Comparison of ENCODE assay signal across 8 cellular contexts in the genomic region with DNA sequence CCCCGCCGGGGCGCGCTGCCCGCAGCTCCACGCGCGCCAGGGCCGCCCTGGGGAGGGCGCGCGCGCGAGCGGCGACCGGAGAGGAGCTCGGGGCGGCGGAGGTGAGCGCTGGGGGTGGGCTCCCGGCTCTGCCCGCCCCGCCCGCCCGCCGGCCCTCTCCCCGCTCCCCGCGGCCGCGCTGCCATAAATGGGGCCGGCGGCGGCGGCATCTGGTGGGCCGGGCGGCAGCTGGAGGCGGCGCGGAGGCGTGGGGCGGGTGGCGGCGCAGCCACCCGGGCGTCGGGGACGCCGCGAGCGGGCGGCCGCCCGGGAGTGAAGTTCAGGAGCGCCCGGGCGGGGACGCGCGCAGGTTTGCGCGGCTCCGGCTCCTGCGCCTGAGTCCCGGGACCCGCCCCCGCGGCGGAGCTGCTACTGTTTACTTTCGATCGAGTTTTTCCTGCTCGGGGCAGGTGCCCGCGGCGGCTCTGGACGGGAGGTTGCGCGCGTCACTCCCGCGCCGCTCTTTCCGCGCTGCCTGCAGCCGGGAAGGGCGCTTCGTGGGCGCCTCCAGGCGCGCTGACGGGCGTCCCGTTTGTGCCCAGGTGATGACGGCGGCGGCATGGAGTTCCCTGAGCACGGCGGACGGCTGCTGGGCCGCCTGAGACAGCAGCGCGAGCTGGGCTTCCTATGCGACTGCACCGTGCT. TPM values are rescaled to one million over a fixed set of nuclear protein-coding genes. Genes with fewer than 3 reads are reported as not detected.
A peak's percentile ranks its signal among the peaks of the same experiment; 100 is the strongest.
DNase-seq lines count a peak whose midpoint lies in the region; ATAC-seq and TF ChIP-seq lines count a peak whose summit lies in the region.

TSS of gene ZBTB42 (plus strand) at position 502 of the 684 bp plus-strand sequence. CDS start at position 599, 97 bp downstream.

- peaks cover 17% of the 10 kb centered on the region for H3K27me3 ChIP-seq in thymus (ENCODE audit: control insufficient read depth, insufficient read depth)

- no peaks in the 10 kb centered on the region for H3K27me3 Mint-ChIP-seq in natural killer cell treated with Interleukin-12 subunit alpha and Interleukin-12 subunit beta and Interleukin-15 and Interleukin-18, amount 100 ng/mL, for 72 hours

- no peaks in the 10 kb centered on the region for H3K36me3 Mint-ChIP-seq in natural killer cell treated with Interleukin-12 subunit alpha and Interleukin-12 subunit beta and Interleukin-15 and Interleukin-18, amount 100 ng/mL, for 72 hours

- CTCF ChIA-PET in GM10248 (lab: Yijun Ruan, JAX) (interaction anchor here (1.6 to 1.9 kb wide), 2 partner anchors 26 to 32 kb away, joined by 6 to 7 read pairs; no protein-coding TSS in a partner anchor), HEK293 (lab: Yijun Ruan, JAX) (no interaction called here)

- H3K4me3 ChIP-seq in HEK293 (ENCODE audit: low read depth, low read length) (peak within 1 kb of the TSS; percentile 43), thymus (ENCODE audit: low read length) (peak within 1 kb of the TSS; percentile 78)

- ATAC-seq in natural killer cell treated with Interleukin-12 subunit alpha and Interleukin-12 subunit beta and Interleukin-15 and Interleukin-18, amount 100 ng/mL, for 72 hours, result peak in 1 of 2 donors; percentile 2

- H3K9me3 ChIP-seq in HEK293 (ENCODE audit: control insufficient read depth, insufficient read depth, low read depth, low read length), result no peaks in the 10 kb centered on the region
- H3K9me3 ChIP-seq in thymus (ENCODE audit: control insufficient read depth), result no peaks in the 10 kb centered on the region

- H3K4me1 Mint-ChIP-seq in natural killer cell treated with Interleukin-12 subunit alpha and Interleukin-12 subunit beta and Interleukin-15 and Interleukin-18, amount 100 ng/mL, for 72 hours (ENCODE audit: low read depth in 2 of 2), result peaks cover 0 to 3% of the 10 kb centered on the region in 2 donors

- DNase-seq in GM10248 (ENCODE audit: extremely low spot score), result peak; percentile 72
- peak; percentile 34 for DNase-seq in NCI-H460 (ENCODE audit: extremely low read depth, low read depth)
- DNase-seq in activated T-cell treated with anti-CD3 and anti-CD28 coated beads for 1 hour (ENCODE audit: low read depth), result peak; percentile 59
- DNase-seq in erythroblast (lab: John Stamatoyannopoulos, UW), result peak; percentile 78 to 83
- peak; percentile 80 for DNase-seq in natural killer cell treated with Interleukin-12 subunit alpha and Interleukin-12 subunit beta and Interleukin-15 and Interleukin-18, amount 100 ng/mL, for 72 hours (ENCODE audit: low spot score)
- no peak for DNase-seq in NCI-H524 treated with DMSO at 0.1 percent for 48 hours (lab: John Stamatoyannopoulos, UW)

- H3K36me3 ChIP-seq in HEK293 (ENCODE audit: control insufficient read depth in 2 of 2, insufficient read depth in 1 of 2, low read length in 2 of 2), result no peaks in the 10 kb centered on the region
- H3K36me3 ChIP-seq in thymus (ENCODE audit: control insufficient read depth, insufficient read depth), result no peaks in the 10 kb centered on the region

- H3K9me3 Mint-ChIP-seq in natural killer cell treated with Interleukin-12 subunit alpha and Interleukin-12 subunit beta and Interleukin-15 and Interleukin-18, amount 100 ng/mL, for 72 hours, result no peaks in the 10 kb centered on the region

- no peak for TF ChIP-seq POLR2A in erythroblast (IDR thresholded peaks at IDR 0.05; ENCODE audit: low read length)

- POLR2A ChIA-PET in GM10248 (lab: Yijun Ruan, JAX) (no interaction called here), HEK293 (lab: Yijun Ruan, JAX) (interaction anchor here (1.1 to 1.6 kb wide), 2 partner anchors 9 to 26 kb away, joined by 4 to 7 read pairs; no protein-coding TSS in a partner anchor)

- TF ChIP-seq CTCF in GM10248 (IDR thresholded peaks at IDR 0.05; ENCODE audit: control extremely low read depth, extremely low read depth, low read depth, missing control alignments) (no peak), HEK293 (tag by site-specific recombination; IDR thresholded peaks at IDR 0.05) (0 out of 2 replicates have a peak, but pooled peaks have one; percentile 14)

- H3K4me1 ChIP-seq in HEK293 (ENCODE audit: control insufficient read depth, insufficient read depth, low read length), result peaks cover 8% of the 10 kb centered on the region
- H3K4me1 ChIP-seq in thymus (ENCODE audit: control insufficient read depth, insufficient read depth, low read length), result peaks cover 17% of the 10 kb centered on the region

- peak within 1 kb of the TSS in 1 of 2 donors; percentile 21 for H3K27ac Mint-ChIP-seq in natural killer cell treated with Interleukin-12 subunit alpha and Interleukin-12 subunit beta and Interleukin-15 and Interleukin-18, amount 100 ng/mL, for 72 hours

- H3K27ac ChIP-seq in HEK293 (ENCODE audit: extremely low read depth, low read depth, low read length), result no peak within 1 kb of the TSS; the same call in 1 of the 2 replicates
- H3K27ac ChIP-seq in thymus (ENCODE audit: low read depth), result peak within 1 kb of the TSS; percentile 92

- H3K4me3 Mint-ChIP-seq in natural killer cell treated with Interleukin-12 subunit alpha and Interleukin-12 subunit beta and Interleukin-15 and Interleukin-18, amount 100 ng/mL, for 72 hours, result peak within 1 kb of the TSS; percentile 81

- WGBS in thymus, result under 1% methylated on average over 105 of the region's 105 CpGs

TF ChIP-seq in HEK293, 187 proteins besides CTCF, POLR2A, EP300 and RAD21 (continues in another document):
- TF ChIP-seq, protein P1, sequence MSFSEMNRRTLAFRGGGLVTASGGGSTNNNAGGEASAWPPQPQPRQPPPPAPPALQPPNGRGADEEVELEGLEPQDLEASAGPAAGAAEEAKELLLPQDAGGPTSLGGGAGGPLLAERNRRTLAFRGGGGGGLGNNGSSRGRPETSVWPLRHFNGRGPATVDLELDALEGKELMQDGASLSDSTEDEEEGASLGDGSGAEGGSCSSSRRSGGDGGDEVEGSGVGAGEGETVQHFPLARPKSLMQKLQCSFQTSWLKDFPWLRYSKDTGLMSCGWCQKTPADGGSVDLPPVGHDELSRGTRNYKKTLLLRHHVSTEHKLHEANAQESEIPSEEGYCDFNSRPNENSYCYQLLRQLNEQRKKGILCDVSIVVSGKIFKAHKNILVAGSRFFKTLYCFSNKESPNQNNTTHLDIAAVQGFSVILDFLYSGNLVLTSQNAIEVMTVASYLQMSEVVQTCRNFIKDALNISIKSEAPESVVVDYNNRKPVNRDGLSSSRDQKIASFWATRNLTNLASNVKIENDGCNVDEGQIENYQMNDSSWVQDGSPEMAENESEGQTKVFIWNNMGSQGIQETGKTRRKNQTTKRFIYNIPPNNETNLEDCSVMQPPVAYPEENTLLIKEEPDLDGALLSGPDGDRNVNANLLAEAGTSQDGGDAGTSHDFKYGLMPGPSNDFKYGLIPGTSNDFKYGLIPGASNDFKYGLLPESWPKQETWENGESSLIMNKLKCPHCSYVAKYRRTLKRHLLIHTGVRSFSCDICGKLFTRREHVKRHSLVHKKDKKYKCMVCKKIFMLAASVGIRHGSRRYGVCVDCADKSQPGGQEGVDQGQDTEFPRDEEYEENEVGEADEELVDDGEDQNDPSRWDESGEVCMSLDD (tag by site-specific recombination; IDR thresholded peaks at IDR 0.05), result no peak
- TF ChIP-seq ZNF596 (tag by site-specific recombination; IDR thresholded peaks at IDR 0.05) (no peak), ZNF398 (tag by site-specific recombination; IDR thresholded peaks at IDR 0.05) (no peak), ZNF433 (tag by site-specific recombination; IDR thresholded peaks at IDR 0.05; ENCODE audit: low read depth) (no peak), ZNF510 (tag by site-specific recombination; IDR thresholded peaks at IDR 0.05; ENCODE audit: insufficient replicate concordance) (no peak), ZBTB17 (tag by site-specific recombination; IDR thresholded peaks at IDR 0.05) (peak; percentile 68), ZNF112 (tag by site-specific recombination; IDR thresholded peaks at IDR 0.05) (no peak), ZNF629 (tag by site-specific recombination; IDR thresholded peaks at IDR 0.05) (no peak), ZNF37A (tag by site-specific recombination; IDR thresholded peaks at IDR 0.05) (no peak), GFI1B (tag by site-specific recombination; IDR thresholded peaks at IDR 0.05) (no peak)
- TF ChIP-seq, protein P2, sequence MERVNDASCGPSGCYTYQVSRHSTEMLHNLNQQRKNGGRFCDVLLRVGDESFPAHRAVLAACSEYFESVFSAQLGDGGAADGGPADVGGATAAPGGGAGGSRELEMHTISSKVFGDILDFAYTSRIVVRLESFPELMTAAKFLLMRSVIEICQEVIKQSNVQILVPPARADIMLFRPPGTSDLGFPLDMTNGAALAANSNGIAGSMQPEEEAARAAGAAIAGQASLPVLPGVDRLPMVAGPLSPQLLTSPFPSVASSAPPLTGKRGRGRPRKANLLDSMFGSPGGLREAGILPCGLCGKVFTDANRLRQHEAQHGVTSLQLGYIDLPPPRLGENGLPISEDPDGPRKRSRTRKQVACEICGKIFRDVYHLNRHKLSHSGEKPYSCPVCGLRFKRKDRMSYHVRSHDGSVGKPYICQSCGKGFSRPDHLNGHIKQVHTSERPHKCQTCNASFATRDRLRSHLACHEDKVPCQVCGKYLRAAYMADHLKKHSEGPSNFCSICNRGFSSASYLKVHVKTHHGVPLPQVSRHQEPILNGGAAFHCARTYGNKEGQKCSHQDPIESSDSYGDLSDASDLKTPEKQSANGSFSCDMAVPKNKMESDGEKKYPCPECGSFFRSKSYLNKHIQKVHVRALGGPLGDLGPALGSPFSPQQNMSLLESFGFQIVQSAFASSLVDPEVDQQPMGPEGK (tag by site-specific recombination; IDR thresholded peaks at IDR 0.05), result peak; percentile 50

RNA-seq across cellular contexts. Expression of gene ZBTB42, which starts in this region (rescaled TPM):
- total RNA-seq in NCI-H460 (2014; rRNA removed; shearing (Covaris generic)), result 3.1 and 3.5 TPM in 2 replicates
- 4.2 and 5.3 TPM in 2 replicates for polyA plus RNA-seq in NCI-H460 (2014; cell fraction: nucleus; rRNA removed)
- 1 to 10 TPM; 1.3 to 3.0 TPM for total RNA-seq in natural killer cell treated with Interleukin-12 subunit alpha and Interleukin-12 subunit beta and Interleukin-15 and Interleukin-18, amount 100 ng/mL, for 72 hours
- polyA plus RNA-seq in thymus, result 3.2 TPM
